In the genomic region with DNA sequence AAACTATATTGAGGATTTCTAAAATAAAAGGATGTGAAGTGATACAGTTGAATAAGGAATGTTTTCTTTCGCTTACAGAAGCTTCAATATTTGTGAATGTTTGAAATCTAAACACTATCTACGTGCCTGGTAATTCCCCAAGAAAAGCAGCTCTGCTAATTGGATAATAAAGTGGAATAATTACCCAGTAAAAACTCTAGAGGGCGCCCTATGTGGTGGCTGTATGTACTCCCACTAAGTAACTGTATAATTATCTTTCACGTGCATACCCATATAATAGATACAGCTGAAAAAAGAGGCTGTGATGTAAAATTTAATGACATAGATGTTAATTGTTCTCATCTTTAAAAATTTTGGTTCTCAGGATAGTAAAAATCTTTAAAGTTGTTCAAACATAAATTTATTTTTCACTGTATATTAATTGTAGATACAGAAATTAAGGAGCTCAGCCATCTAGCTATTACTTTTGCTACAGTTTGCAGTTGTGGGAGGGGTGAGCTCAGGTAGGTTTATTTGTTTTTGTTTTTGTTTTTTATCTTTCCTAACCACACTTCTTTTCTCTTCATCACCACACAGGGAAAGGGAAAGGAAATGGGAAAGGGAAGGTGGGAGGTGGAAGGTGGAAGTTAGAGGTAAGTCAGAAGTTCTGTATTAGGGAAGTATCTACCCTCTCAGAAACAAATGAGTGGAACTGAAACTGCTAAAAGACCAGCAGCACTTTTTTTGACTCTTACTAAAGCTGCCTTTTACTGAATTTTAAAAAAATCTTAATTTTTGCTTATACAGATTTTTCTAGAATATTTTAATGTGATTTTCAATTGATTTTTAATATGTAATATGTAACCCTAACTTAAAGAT, we compare ENCODE assay signal across 9 cellular contexts.
A peak's percentile ranks its signal among the peaks of the same experiment; 100 is the strongest.
DNase-seq lines count a peak whose midpoint lies in the region; ATAC-seq and TF ChIP-seq lines count a peak whose summit lies in the region.
"Had no signal": no experiment of that assay in that cellular context is flagged by ENCODE, and none has a peak within 500 bp of the region (broad histone marks: within the 10 kb centered on the region; RNA-seq: fewer than 3 reads in every experiment).

No MANE protein-coding gene starts in this region.

- TF ChIP-seq CTCF in WERI-Rb-1 (IDR thresholded peaks at IDR 0.05; ENCODE audit: low read depth, low read length) (peak; percentile 31; the same call in 1 of the 2 replicates), liver (IDR thresholded peaks at IDR 0.05; ENCODE audit: low read depth, low read length, missing input control) (peak; percentile 58), spleen (IDR thresholded peaks at IDR 0.05 in 8 of 11, conservative IDR thresholded peaks at IDR 0.05 in 3 of 11) (peak in 5 of 11 experiments; percentile 21 to 61 (median 40))

- H3K27me3 ChIP-seq in WERI-Rb-1 (ENCODE audit: insufficient read depth, low read depth, severe bottlenecking) (no peaks in the 10 kb centered on the region), liver (ENCODE audit: control insufficient read depth in 4 of 4, insufficient read depth in 4 of 4, low read length in 3 of 4) (no peaks in the 10 kb centered on the region), spleen (replicated peaks in 1 of 7) (no peaks in the 10 kb centered on the region)

- no peak overlapping the region for H3K27ac ChIP-seq in WERI-Rb-1
- H3K27ac ChIP-seq in liver (ENCODE audit: low read depth in 1 of 2, low read length in 2 of 2) = no peak overlapping the region
- H3K27ac ChIP-seq in spleen = no peak overlapping the region

- DNase-seq in DMS 273 treated with DMSO at 0.1 percent for 48 hours (lab: John Stamatoyannopoulos, UW) (peak; percentile 21), Kasumi-1 (lab: John Stamatoyannopoulos, UW) (peak; percentile 38 to 52), WERI-Rb-1 (no peak), HuH-7.5 (ENCODE audit: low spot score) (no peak), spleen (no peak), NCI-H128 (lab: John Stamatoyannopoulos, UW; ENCODE audit: unreplicated experiment) (no peak)

- no peaks in the 10 kb centered on the region for H3K9me3 ChIP-seq in WERI-Rb-1 (ENCODE audit: severe bottlenecking)
- H3K9me3 ChIP-seq in liver (ENCODE audit: control insufficient read depth in 4 of 4, low read length in 3 of 4) = no peaks in the 10 kb centered on the region
- no peaks in the 10 kb centered on the region for H3K9me3 ChIP-seq in spleen

- intact Hi-C loops in spleen (cut with DNase I; ENCODE audit: low total_unique reads) = no loop called here

- no peaks in the 10 kb centered on the region for H3K36me3 ChIP-seq in WERI-Rb-1
- H3K36me3 ChIP-seq in liver (ENCODE audit: control insufficient read depth in 4 of 4, insufficient read depth in 3 of 4, low read depth in 1 of 4, low read length in 3 of 4) = no peaks in the 10 kb centered on the region
- no peaks in the 10 kb centered on the region for H3K36me3 ChIP-seq in spleen

- peak; percentile 83 for ATAC-seq in GM21526 (IDR thresholded peaks at IDR 0.05; ENCODE audit: low FRiP score, unreplicated experiment)
- ATAC-seq: naive thymus-derived CD4-positive, alpha-beta T cell had no signal

- H3K4me3 ChIP-seq in WERI-Rb-1 (ENCODE audit: low read depth, low read length) (no peak overlapping the region), liver (ENCODE audit: low read depth in 1 of 3, low read length in 3 of 3) (no peak overlapping the region), spleen (no peak overlapping the region)

- H3K4me1 ChIP-seq in liver (ENCODE audit: control insufficient read depth in 4 of 4, insufficient read depth in 4 of 4, low read length in 3 of 4) = no peaks in the 10 kb centered on the region
- no peaks in the 10 kb centered on the region for H3K4me1 ChIP-seq in spleen

- WGBS in liver = 12% methylated on average over 4 of the region's 4 CpGs
- 19 to 36% (median 22%) methylated on average over 4 of the region's 4 CpGs for WGBS in spleen, 5 donors

- TF ChIP-seq POLR2A in spleen (IDR thresholded peaks at IDR 0.05) = no peak

- peak; percentile 68 to 75 for TF ChIP-seq RAD21 in liver (IDR thresholded peaks at IDR 0.05)

- no peak overlapping the region for H3K9ac ChIP-seq in liver (ENCODE audit: low read depth in 1 of 2, low read length in 2 of 2)

TF ChIP-seq in liver, 16 proteins besides CTCF, POLR2A, EP300 and RAD21:
- no peak for TF ChIP-seq YY1 (IDR thresholded peaks at IDR 0.05)
- no peak for TF ChIP-seq ATF3 (IDR thresholded peaks at IDR 0.05)
- no peak for TF ChIP-seq TAF1 (conservative IDR thresholded peaks at IDR 0.05)
- TF ChIP-seq HNF4G (IDR thresholded peaks at IDR 0.05) = no peak
TF ChIP-seq in liver: peak in this region for 0.

Comparison
In these comparisons a context has a peak if more than half of its experiments do, and no peak if none do; other contexts are left out.
1. DNase-seq: peak in DMS 273 treated with DMSO at 0.1 percent for 48 hours (single experiment) and Kasumi-1 (2 of 2); none in WERI-Rb-1 (single experiment), HuH-7.5 (single experiment), spleen (single experiment) and NCI-H128 (single experiment).